In genomic region chr17:57109393-57110151, GRCh38 we compare ENCODE assay signal across 11 cellular contexts. TPM values are rescaled to one million over a fixed set of nuclear protein-coding genes. Genes with fewer than 3 reads are reported as not detected.
DNase-seq lines count a peak whose midpoint lies in the region; ATAC-seq and TF ChIP-seq lines count a peak whose summit lies in the region.
"Had no signal": no experiment of that assay in that cellular context is flagged by ENCODE, and none has a peak within 500 bp of the region (broad histone marks: within the 10 kb centered on the region; RNA-seq: fewer than 3 reads in every experiment).

No MANE protein-coding gene starts in this region.

- H3K27me3 Mint-ChIP-seq in GM23338 (ENCODE audit: insufficient read depth, low read depth, poor library complexity): peaks cover 11% of the 10 kb centered on the region
- H3K27me3 Mint-ChIP-seq: naive thymus-derived CD8-positive, alpha-beta T cell had no signal

- peaks cover 15% of the 10 kb centered on the region for H3K79me2 ChIP-seq in GM23338 (replicated peaks; ENCODE audit: insufficient read depth)

- ATAC-seq in GM23338: peak; percentile 48
- peak; percentile 45 to 55 for ATAC-seq in left cardiac atrium
- ATAC-seq in HG02870 (IDR thresholded peaks at IDR 0.05; ENCODE audit: unreplicated experiment): no peak
- ATAC-seq in GM21529 (IDR thresholded peaks at IDR 0.05; ENCODE audit: unreplicated experiment): no peak
- ATAC-seq: naive thymus-derived CD8-positive, alpha-beta T cell had no signal

- H4K20me1 ChIP-seq in GM23338 (replicated peaks; ENCODE audit: insufficient read depth): no peaks in the 10 kb centered on the region; the same call in 1 of the 2 replicates

- intact Hi-C loops in left cardiac atrium (cut with DNase I): loop anchor here (2.0 to 10.0 kb wide), 3 partner anchors 21 to 105 kb away; no protein-coding TSS in a partner anchor

- H3K9ac ChIP-seq in rectal smooth muscle tissue (ENCODE audit: low read length): no peak overlapping the region

- H3K4me3 ChIP-seq in GM23338 (no peak overlapping the region), rectal smooth muscle tissue (ENCODE audit: low read length) (no peak overlapping the region)

- no peak overlapping the region for H2AFZ ChIP-seq in GM23338

- H3K27ac ChIP-seq in GM23338 (ENCODE audit: low read depth): no peak overlapping the region
- peak overlapping the region; percentile 1 for H3K27ac ChIP-seq in angular gyrus (ENCODE audit: low read depth, low read length)
- H3K27ac ChIP-seq in rectal smooth muscle tissue (ENCODE audit: low read depth, low read length): peak overlapping the region; percentile 67

- H3K27me3 ChIP-seq in GM23338 (ENCODE audit: insufficient read depth): no peaks in the 10 kb centered on the region
- no peaks in the 10 kb centered on the region for H3K27me3 ChIP-seq in rectal smooth muscle tissue (ENCODE audit: control insufficient read depth, insufficient read depth, low read length)

- peaks cover 38% of the 10 kb centered on the region for H3K36me3 Mint-ChIP-seq in GM23338 (ENCODE audit: low read depth)

- H3K4me1 ChIP-seq in GM23338 (ENCODE audit: insufficient read depth) (peaks cover 10% of the 10 kb centered on the region), rectal smooth muscle tissue (ENCODE audit: control insufficient read depth, insufficient read depth, low read length) (peaks cover 24% of the 10 kb centered on the region)

- no peak overlapping the region for H3K4me2 ChIP-seq in GM23338

- no peaks in the 10 kb centered on the region; the same call in 2 of the 3 replicates for H3K9me3 Mint-ChIP-seq in GM23338
- H3K9me3 Mint-ChIP-seq: naive thymus-derived CD8-positive, alpha-beta T cell had no signal

- no peak overlapping the region; the same call in 2 of the 3 replicates for H3K4me3 Mint-ChIP-seq in GM23338
- H3K4me3 Mint-ChIP-seq: naive thymus-derived CD8-positive, alpha-beta T cell had no signal

- DNase-seq in GM23338 (ENCODE audit: low spot score): peak; percentile 63
- peak; percentile 68 for DNase-seq in left cardiac atrium
- no peak for DNase-seq in H4 (ENCODE audit: low spot score)
- no peak for DNase-seq in SHP77 treated with DMSO at 0.1 percent for 48 hours (lab: John Stamatoyannopoulos, UW)
- DNase-seq: naive thymus-derived CD8-positive, alpha-beta T cell; SHP77; stimulated activated CD4-positive, alpha-beta T cell treated with anti-CD3 and anti-CD28 coated beads, Interleukin-4, amount 100 ng/mL, for 4 hours had no signal

- no peaks in the 10 kb centered on the region for H3F3A ChIP-seq in GM23338 (replicated peaks; ENCODE audit: low read depth)

- peaks cover 40% of the 10 kb centered on the region for H3K4me1 Mint-ChIP-seq in GM23338

- H3K36me3 ChIP-seq in GM23338 (ENCODE audit: insufficient read depth): peaks cover 4% of the 10 kb centered on the region
- peaks cover 22% of the 10 kb centered on the region for H3K36me3 ChIP-seq in rectal smooth muscle tissue (ENCODE audit: control insufficient read depth, insufficient read depth, low read length)

- peak in 1 of 2 experiments; percentile 4; a peak in 1 of 4 replicates for TF ChIP-seq CTCF in GM23338 (conservative IDR thresholded peaks at IDR 0.05; ENCODE audit: low read depth in 2 of 2)

- H3K27ac Mint-ChIP-seq in GM23338: peak overlapping the region; percentile 46; the same call in 1 of the 2 replicates
- H3K27ac Mint-ChIP-seq: naive thymus-derived CD8-positive, alpha-beta T cell had no signal

- H3K9me2 ChIP-seq in GM23338 (ENCODE audit: insufficient read depth): no peaks in the 10 kb centered on the region

TF ChIP-seq in GM23338, 12 proteins besides CTCF, POLR2A, EP300 and RAD21 (continues in another document):
- TF ChIP-seq NANOG (IDR thresholded peaks at IDR 0.05; ENCODE audit: borderline replicate concordance) (no peak), ZNF462 (CRISPR knock-in tag; IDR thresholded peaks at IDR 0.05) (no peak), ZNF331 (CRISPR knock-in tag; IDR thresholded peaks at IDR 0.05; ENCODE audit: low read depth) (no peak), CREB1 (CRISPR knock-in tag; IDR thresholded peaks at IDR 0.05; ENCODE audit: low read depth) (no peak), REST (IDR thresholded peaks at IDR 0.05; ENCODE audit: unreplicated experiment) (no peak), EZH2 (IDR thresholded peaks at IDR 0.05; ENCODE audit: low read depth, unreplicated experiment) (no peak)

RNA-seq across cellular contexts. Expression of gene AKAP1, which starts 24.5 kb away (rescaled TPM):
- total RNA-seq in GM23338 (2014; rRNA removed; shearing (Covaris generic)): 34.9 and 45.9 TPM in 2 replicates
- 19.6 and 23.4 TPM in 2 replicates for polyA plus RNA-seq in GM23338 (2016; fragmentation: Nextera tagmentation; extraction: Ambion mirVana)
- 100 to 1,000 TPM in 1 of 2 donors, 10 to 100 TPM in 1; 86.3 to 131 TPM for total RNA-seq in left cardiac atrium
- 14.3 and 19.9 TPM in 2 replicates for total RNA-seq in H4 (2014; rRNA removed; shearing (Covaris generic))

Comparison
In these comparisons a context has a peak if more than half of its experiments do, and no peak if none do; other contexts are left out.
1. ATAC-seq: peak in GM23338 (single experiment) and left cardiac atrium (2 of 2); none in HG02870 (single experiment) and GM21529 (single experiment).
2. DNase-seq: peak in GM23338 (single experiment) and left cardiac atrium (single experiment); none in H4 (single experiment) and SHP77 treated with DMSO at 0.1 percent for 48 hours (single experiment).